25 cellular contexts compared by ENCODE assay signal in the genomic region with DNA sequence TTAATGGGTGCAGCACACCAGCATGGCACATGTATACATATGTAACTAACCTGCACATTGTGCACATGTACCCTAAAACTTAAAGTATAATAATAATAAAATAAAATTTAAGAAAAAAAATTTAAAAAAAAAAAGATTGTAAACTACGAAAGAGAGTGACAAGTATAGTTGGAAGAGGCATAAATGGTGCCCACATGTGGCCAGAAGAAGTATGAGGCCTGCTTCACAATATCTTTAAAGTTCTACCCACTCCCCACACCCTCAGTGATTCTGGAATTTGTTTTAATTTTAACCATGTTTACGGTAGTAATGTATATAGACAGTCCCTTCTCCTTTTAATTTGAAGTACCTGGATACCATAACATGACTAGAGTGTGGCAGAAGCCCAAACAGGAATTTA.
DNase-seq lines count a peak whose midpoint lies in the region; ATAC-seq, FAIRE-seq and TF ChIP-seq lines count a peak whose summit lies in the region.
"Had no signal": no experiment of that assay in that cellular context is flagged by ENCODE, and none has a peak within 500 bp of the region (broad histone marks: within the 10 kb centered on the region; RNA-seq: fewer than 3 reads in every experiment).

No MANE protein-coding gene starts in this region.

- TF ChIP-seq CTCF in D721Med (IDR thresholded peaks at IDR 0.05; ENCODE audit: insufficient read depth, missing control alignments) (no peak), PC-3 (conservative IDR thresholded peaks at IDR 0.05; ENCODE audit: low read depth, low read length) (0 out of 2 replicates have a peak, but pooled peaks have one; percentile 28), cardiac fibroblast (IDR thresholded peaks at IDR 0.05; ENCODE audit: low read depth, low read length) (peak; percentile 19), osteoblast (IDR thresholded peaks at IDR 0.05; ENCODE audit: extremely low read depth, low read depth, low read length) (peak; percentile 39), progenitor cell of endocrine pancreas (IDR thresholded peaks at IDR 0.05; ENCODE audit: unreplicated experiment) (no peak), endothelial cell (IDR thresholded peaks at IDR 0.05; ENCODE audit: unreplicated experiment) (no peak), GM10266 (IDR thresholded peaks at IDR 0.05; ENCODE audit: control insufficient read depth, insufficient read depth, low read depth, missing control alignments) (no peak)

- DNase-seq in D721Med (ENCODE audit: insufficient read length, low spot score) (no peak), PC-3 (no peak), cardiac fibroblast (ENCODE audit: low read depth in 2 of 2) (peak in 1 of 2 donors; percentile 13), osteoblast (ENCODE audit: insufficient read length, low spot score, missing footprints) (no peak), progenitor cell of endocrine pancreas (ENCODE audit: low spot score, unreplicated experiment) (no peak), endothelial cell (ENCODE audit: low spot score) (no peak), GM10266 (ENCODE audit: extremely low spot score) (no peak)
- no peak for DNase-seq in activated naive CD4-positive, alpha-beta T cell treated with anti-CD3 and anti-CD28 coated beads for 36 hours
- DNase-seq: activated CD4-positive, alpha-beta T cell treated with anti-CD3 and anti-CD28 coated beads, Interleukin-2, amount 50 U/mL, for 48 hours; activated CD4-positive, CD25-positive, alpha-beta regulatory T cell; activated naive CD8-positive, alpha-beta T cell treated with anti-CD3 and anti-CD28 coated beads, Interleukin-2, amount 10 ng/mL, durations not matched to agents 7 days and 5 days; body of pancreas; GF-D8; glutamatergic neuron; kidney glomerular epithelial cell; lower lobe of right lung; NCI-H1930; NCI-H526 treated with DMSO at 0.1 percent for 48 hours; T-helper 9 cell; trophoblast cell had no signal

- peak; percentile 11 for FAIRE-seq in D721Med (lab: Jason Lieb, UNC)

- CTCF ChIA-PET in PC-3 (lab: Charles Lee): no interaction called here
- CTCF ChIA-PET in activated naive CD4-positive, alpha-beta T cell treated with anti-CD3 and anti-CD28 coated beads for 36 hours (lab: Charles Lee): no interaction called here

- H3K79me2 ChIP-seq in PC-3 (ENCODE audit: low read length) (no peaks in the 10 kb centered on the region), osteoblast (ENCODE audit: insufficient read depth, low read length) (no peaks in the 10 kb centered on the region)

- BruUV-seq in PC-3 (replicated peaks; lab: Mats Ljungman, UMichigan): no TSS peak

- H3K27me3 Mint-ChIP-seq in progenitor cell of endocrine pancreas (no peaks in the 10 kb centered on the region), endothelial cell (ENCODE audit: unreplicated experiment) (peaks cover 3% of the 10 kb centered on the region)
- peaks cover 11% of the 10 kb centered on the region for H3K27me3 Mint-ChIP-seq in activated naive CD4-positive, alpha-beta T cell treated with anti-CD3 and anti-CD28 coated beads for 36 hours (ENCODE audit: low read depth)
- H3K27me3 Mint-ChIP-seq: activated naive CD8-positive, alpha-beta T cell treated with anti-CD3 and anti-CD28 coated beads, Interleukin-2, amount 10 ng/mL, durations not matched to agents 7 days and 5 days had no signal

- H3K27ac Mint-ChIP-seq in progenitor cell of endocrine pancreas (no peak overlapping the region), endothelial cell (ENCODE audit: unreplicated experiment) (no peak overlapping the region)
- no peak overlapping the region for H3K27ac Mint-ChIP-seq in activated naive CD4-positive, alpha-beta T cell treated with anti-CD3 and anti-CD28 coated beads for 36 hours
- H3K27ac Mint-ChIP-seq: activated naive CD8-positive, alpha-beta T cell treated with anti-CD3 and anti-CD28 coated beads, Interleukin-2, amount 10 ng/mL, durations not matched to agents 7 days and 5 days; activated T-helper 2 cell treated with anti-CD3 and anti-CD28 coated beads, Interferon-gamma antibody, Interleukin-2, Interleukin-4, amounts not matched to agents 10 μg/mL and 5 μg/mL and 100 μg/mL, durations not matched to agents 14 hours and 24 hours and 36 hours had no signal

- H3K27ac ChIP-seq in PC-3 (ENCODE audit: low read length) (no peak overlapping the region), osteoblast (ENCODE audit: low read depth, low read length) (no peak overlapping the region)
- H3K27ac ChIP-seq: body of pancreas, coronary artery, lower lobe of right lung, prostate gland, RWPE1 had no signal

- H3K9ac ChIP-seq in PC-3 (ENCODE audit: low read length): no peak overlapping the region

- H3F3A ChIP-seq in PC-3 (ENCODE audit: low read length, unreplicated experiment): no peaks in the 10 kb centered on the region

- H3K36me3 Mint-ChIP-seq in progenitor cell of endocrine pancreas (ENCODE audit: insufficient read depth) (no peaks in the 10 kb centered on the region), endothelial cell (ENCODE audit: low read depth, unreplicated experiment) (no peaks in the 10 kb centered on the region)
- H3K36me3 Mint-ChIP-seq in activated naive CD4-positive, alpha-beta T cell treated with anti-CD3 and anti-CD28 coated beads for 36 hours (ENCODE audit: low read depth): no peaks in the 10 kb centered on the region
- H3K36me3 Mint-ChIP-seq: activated naive CD8-positive, alpha-beta T cell treated with anti-CD3 and anti-CD28 coated beads, Interleukin-2, amount 10 ng/mL, durations not matched to agents 7 days and 5 days had no signal

- H3K36me3 ChIP-seq in PC-3 (ENCODE audit: low read depth, low read length) (no peaks in the 10 kb centered on the region), osteoblast (ENCODE audit: insufficient read depth, low read length) (no peaks in the 10 kb centered on the region)
- H3K36me3 ChIP-seq: lower lobe of right lung, prostate gland had no signal

- no peaks in the 10 kb centered on the region for H3K4me1 Mint-ChIP-seq in progenitor cell of endocrine pancreas (ENCODE audit: low read depth)
- H3K4me1 Mint-ChIP-seq in endothelial cell (ENCODE audit: unreplicated experiment): no peaks in the 10 kb centered on the region
- H3K4me1 Mint-ChIP-seq in activated naive CD4-positive, alpha-beta T cell treated with anti-CD3 and anti-CD28 coated beads for 36 hours (ENCODE audit: low read depth): no peaks in the 10 kb centered on the region
- H3K4me1 Mint-ChIP-seq: activated naive CD8-positive, alpha-beta T cell treated with anti-CD3 and anti-CD28 coated beads, Interleukin-2, amount 10 ng/mL, durations not matched to agents 7 days and 5 days; neural crest cell had no signal

- H3K9me3 Mint-ChIP-seq in progenitor cell of endocrine pancreas (ENCODE audit: low read depth) (no peaks in the 10 kb centered on the region), endothelial cell (ENCODE audit: unreplicated experiment) (no peaks in the 10 kb centered on the region)
- no peaks in the 10 kb centered on the region for H3K9me3 Mint-ChIP-seq in activated naive CD4-positive, alpha-beta T cell treated with anti-CD3 and anti-CD28 coated beads for 36 hours
- H3K9me3 Mint-ChIP-seq: activated naive CD8-positive, alpha-beta T cell treated with anti-CD3 and anti-CD28 coated beads, Interleukin-2, amount 10 ng/mL, durations not matched to agents 7 days and 5 days; activated T-helper 2 cell treated with anti-CD3 and anti-CD28 coated beads, Interferon-gamma antibody, Interleukin-2, Interleukin-4, amounts not matched to agents 10 μg/mL and 5 μg/mL and 100 μg/mL, durations not matched to agents 14 hours and 24 hours and 36 hours; neural crest cell had no signal

- H3K27me3 ChIP-seq in PC-3 (ENCODE audit: low read length) (no peaks in the 10 kb centered on the region), osteoblast (ENCODE audit: insufficient read depth, low read length) (no peaks in the 10 kb centered on the region)
- H3K27me3 ChIP-seq: body of pancreas had no signal

- H3K4me3 ChIP-seq in PC-3 (ENCODE audit: low read length) (no peak overlapping the region), cardiac fibroblast (replicated peaks in 1 of 2; ENCODE audit: low read depth in 2 of 2, low read length in 2 of 2) (no peak overlapping the region), osteoblast (ENCODE audit: insufficient read depth, low read length) (no peak overlapping the region)
- H3K4me3 ChIP-seq: body of pancreas, coronary artery, lower lobe of right lung, prostate gland had no signal

- H3K4me2 ChIP-seq in PC-3 (ENCODE audit: low read length) (no peak overlapping the region), osteoblast (ENCODE audit: insufficient read depth, low read length) (no peak overlapping the region)

- ATAC-seq in PC-3: no peak
- ATAC-seq: body of pancreas, lower lobe of right lung had no signal

- intact Hi-C loops in PC-3 (cut with micrococcal nuclease): no loop called here
- intact Hi-C loops in activated naive CD4-positive, alpha-beta T cell treated with anti-CD3 and anti-CD28 coated beads for 36 hours (cut with micrococcal nuclease): no loop called here

- no peaks in the 10 kb centered on the region for H3K9me3 ChIP-seq in PC-3 (ENCODE audit: low read length)
- H3K9me3 ChIP-seq in osteoblast (ENCODE audit: low read depth, low read length): no peaks in the 10 kb centered on the region
- H3K9me3 ChIP-seq: body of pancreas, lower lobe of right lung, prostate gland had no signal

- POLR2A ChIA-PET in PC-3 (lab: Charles Lee; ENCODE audit: unreplicated experiment): no interaction called here

- H3K9me2 ChIP-seq in PC-3 (replicated peaks; ENCODE audit: low read length): no peaks in the 10 kb centered on the region

- no peak overlapping the region for H2AFZ ChIP-seq in PC-3 (ENCODE audit: low read length)
- no peak overlapping the region for H2AFZ ChIP-seq in osteoblast (ENCODE audit: low read length)

- no peaks in the 10 kb centered on the region for H3K4me1 ChIP-seq in PC-3 (ENCODE audit: insufficient read depth, low read length)
- H3K4me1 ChIP-seq in osteoblast (ENCODE audit: insufficient read depth, low read length): no peaks in the 10 kb centered on the region
- H3K4me1 ChIP-seq: body of pancreas, lower lobe of right lung, prostate gland had no signal

- no peak overlapping the region for H3K4me3 Mint-ChIP-seq in progenitor cell of endocrine pancreas (ENCODE audit: low read depth)
- H3K4me3 Mint-ChIP-seq in endothelial cell (ENCODE audit: unreplicated experiment): no peak overlapping the region
- H3K4me3 Mint-ChIP-seq in activated naive CD4-positive, alpha-beta T cell treated with anti-CD3 and anti-CD28 coated beads for 36 hours: no peak overlapping the region
- H3K4me3 Mint-ChIP-seq: activated naive CD8-positive, alpha-beta T cell treated with anti-CD3 and anti-CD28 coated beads, Interleukin-2, amount 10 ng/mL, durations not matched to agents 7 days and 5 days; neural crest cell had no signal

- H4K20me1 ChIP-seq in PC-3 (ENCODE audit: low read length) (no peaks in the 10 kb centered on the region), osteoblast (ENCODE audit: insufficient read depth, low read length) (no peaks in the 10 kb centered on the region)

Comparison
In these comparisons a context has a peak if more than half of its experiments do, and no peak if none do; other contexts are left out.
1. CTCF ChIP-seq: peak in PC-3 (single experiment), cardiac fibroblast (single experiment) and osteoblast (single experiment); none in D721Med (single experiment), progenitor cell of endocrine pancreas (single experiment), endothelial cell (single experiment) and GM10266 (single experiment).